11 cellular contexts compared by ENCODE assay signal in genomic region chr5:6704361-6704851, GRCh38. TPM values are rescaled to one million over a fixed set of nuclear protein-coding genes. Genes with fewer than 3 reads are reported as not detected.
DNase-seq lines count a peak whose midpoint lies in the region; ATAC-seq and TF ChIP-seq lines count a peak whose summit lies in the region.
"Had no signal": no experiment of that assay in that cellular context is flagged by ENCODE, and none has a peak within 500 bp of the region (broad histone marks: within the 10 kb centered on the region; RNA-seq: fewer than 3 reads in every experiment).

No MANE protein-coding gene starts in this region.

- peak overlapping the region; percentile 61 to 75 for H2BK12ac ChIP-seq in mesenchymal stem cell (ENCODE audit: low read length in 2 of 2)

- peak overlapping the region in 1 of 2 experiments; percentile 37 for H3K23ac ChIP-seq in mesenchymal stem cell (ENCODE audit: low read length in 2 of 2)

- DNase-seq in natural killer cell treated with Interleukin-12 subunit alpha and Interleukin-12 subunit beta and Interleukin-15 and Interleukin-18, amount 100 ng/mL, for 72 hours (ENCODE audit: low spot score): no peak
- DNase-seq in natural killer cell: no peak
- DNase-seq in dedifferentiated amniotic fluid mesenchymal stem cell (ENCODE audit: extremely low spot score): peak; percentile 70
- peak; percentile 93 for DNase-seq in mesenchymal stem cell
- peak; percentile 80 to 87 for DNase-seq in aorta
- DNase-seq in NCI-H187 treated with DMSO at 0.1 percent for 48 hours (lab: John Stamatoyannopoulos, UW): no peak
- no peak for DNase-seq in DMS 273 treated with DMSO at 0.1 percent for 48 hours (lab: John Stamatoyannopoulos, UW)
- DNase-seq: activated naive CD8-positive, alpha-beta T cell treated with anti-CD3 and anti-CD28 coated beads, Interleukin-2, amount 50 U/mL, for 24 hours; naive thymus-derived CD8-positive, alpha-beta T cell had no signal

- ATAC-seq in natural killer cell treated with Interleukin-12 subunit alpha and Interleukin-12 subunit beta and Interleukin-15 and Interleukin-18, amount 100 ng/mL, for 72 hours: no peak
- ATAC-seq in natural killer cell (no peak), aorta (ENCODE audit: low FRiP score) (peak; percentile 76), GM21390 (IDR thresholded peaks at IDR 0.05; ENCODE audit: unreplicated experiment) (no peak)
- ATAC-seq: naive thymus-derived CD8-positive, alpha-beta T cell had no signal

- intact Hi-C loops in natural killer cell (cut with micrococcal nuclease): no loop called here
- intact Hi-C loops in aorta (cut with DNase I): loop anchor here in 1 of 2 donors (10.0 kb wide), 1 partner anchor 1280 kb away; the partner anchor contains the start of gene ICE1

- H3K9me3 ChIP-seq in mesenchymal stem cell (ENCODE audit: control insufficient read depth, low read length) (no peaks in the 10 kb centered on the region), aorta (ENCODE audit: control insufficient read depth, low read length) (no peaks in the 10 kb centered on the region)
- H3K9me3 ChIP-seq: BLaER1 had no signal

- H3K4me1 Mint-ChIP-seq in natural killer cell treated with Interleukin-12 subunit alpha and Interleukin-12 subunit beta and Interleukin-15 and Interleukin-18, amount 100 ng/mL, for 72 hours (ENCODE audit: low read depth in 2 of 2): peaks cover 5 to 15% of the 10 kb centered on the region in 2 donors
- no peaks in the 10 kb centered on the region for H3K4me1 Mint-ChIP-seq in natural killer cell

- WGBS in mesenchymal stem cell: 16% methylated on average over 11 of the region's 11 CpGs
- 7 to 8% methylated on average over 11 of the region's 11 CpGs for WGBS in aorta, 2 donors

- peak overlapping the region; percentile 30 for H2BK15ac ChIP-seq in mesenchymal stem cell (ENCODE audit: low read depth, poor library complexity, severe bottlenecking)

- H4K91ac ChIP-seq in mesenchymal stem cell (ENCODE audit: low read length): peak overlapping the region; percentile 83

- peaks cover 14 to 21% of the 10 kb centered on the region in 2 donors for H3K27me3 Mint-ChIP-seq in natural killer cell treated with Interleukin-12 subunit alpha and Interleukin-12 subunit beta and Interleukin-15 and Interleukin-18, amount 100 ng/mL, for 72 hours
- peaks cover 21 to 25% of the 10 kb centered on the region in 2 donors for H3K27me3 Mint-ChIP-seq in natural killer cell (ENCODE audit: low read depth in 2 of 2)

- H4K8ac ChIP-seq in mesenchymal stem cell (ENCODE audit: low read length): peak overlapping the region; percentile 5

- peak overlapping the region; percentile 66 for H2BK120ac ChIP-seq in mesenchymal stem cell (ENCODE audit: low read depth, low read length)

- no peaks in the 10 kb centered on the region for H3K36me3 Mint-ChIP-seq in natural killer cell treated with Interleukin-12 subunit alpha and Interleukin-12 subunit beta and Interleukin-15 and Interleukin-18, amount 100 ng/mL, for 72 hours
- H3K36me3 Mint-ChIP-seq in natural killer cell: no peaks in the 10 kb centered on the region

- peak overlapping the region; percentile 70 to 76 for H3K4ac ChIP-seq in mesenchymal stem cell (ENCODE audit: low read depth in 1 of 2, low read length in 2 of 2)

- H2AK5ac ChIP-seq in mesenchymal stem cell (ENCODE audit: low read length, severe bottlenecking): peak overlapping the region; percentile 97

- peak overlapping the region; percentile 86 for H3K27ac ChIP-seq in mesenchymal stem cell (ENCODE audit: low read length, poor library complexity, severe bottlenecking)
- H3K27ac ChIP-seq in aorta (ENCODE audit: low read depth in 1 of 2, low read length in 2 of 2): peak overlapping the region; percentile 96
- H3K27ac ChIP-seq: BLaER1 had no signal

- peak overlapping the region; percentile 78 for H2BK5ac ChIP-seq in mesenchymal stem cell (ENCODE audit: low read depth, low read length, poor library complexity, severe bottlenecking)

- peak overlapping the region; percentile 25 for H3K4me2 ChIP-seq in mesenchymal stem cell (ENCODE audit: low read length, poor library complexity, severe bottlenecking)
- H3K4me2 ChIP-seq: BLaER1 had no signal

- H3K4me3 ChIP-seq in mesenchymal stem cell (ENCODE audit: insufficient read depth in 1 of 2, low read depth in 1 of 2, low read length in 2 of 2) (no peak overlapping the region), aorta (ENCODE audit: low read length in 2 of 2) (no peak overlapping the region)
- H3K4me3 ChIP-seq: BLaER1 had no signal

- H3K9me3 Mint-ChIP-seq in natural killer cell treated with Interleukin-12 subunit alpha and Interleukin-12 subunit beta and Interleukin-15 and Interleukin-18, amount 100 ng/mL, for 72 hours: no peaks in the 10 kb centered on the region
- H3K9me3 Mint-ChIP-seq in natural killer cell: no peaks in the 10 kb centered on the region
- H3K9me3 Mint-ChIP-seq: activated naive CD8-positive, alpha-beta T cell treated with anti-CD3 and anti-CD28 coated beads, Interleukin-2, amount 50 U/mL, for 24 hours; naive thymus-derived CD8-positive, alpha-beta T cell had no signal

- no peak for TF ChIP-seq CTCF in natural killer cell (IDR thresholded peaks at IDR 0.05)

- H3K18ac ChIP-seq in mesenchymal stem cell (ENCODE audit: low read depth in 1 of 2, low read length in 2 of 2): peak overlapping the region; percentile 77 to 84

- H2AFZ ChIP-seq in mesenchymal stem cell (ENCODE audit: low read depth, low read length): no peak overlapping the region

- H3K4me1 ChIP-seq in mesenchymal stem cell (ENCODE audit: control insufficient read depth, insufficient read depth, low read depth, low read length) (peaks cover 24% of the 10 kb centered on the region), aorta (ENCODE audit: control insufficient read depth in 1 of 2, insufficient read depth in 2 of 2, low read length in 2 of 2) (peaks cover 0 to 3% of the 10 kb centered on the region in 2 donors)

- H3K27me3 ChIP-seq in mesenchymal stem cell (ENCODE audit: control insufficient read depth in 1 of 2, insufficient read depth in 1 of 2, low read length in 2 of 2) (peaks cover 9 to 17% of the 10 kb centered on the region in 2 experiments), aorta (ENCODE audit: control insufficient read depth in 1 of 2, insufficient read depth in 2 of 2, low read length in 1 of 2) (no peaks in the 10 kb centered on the region)
- H3K27me3 ChIP-seq: BLaER1 had no signal

- H3K79me1 ChIP-seq in mesenchymal stem cell (replicated peaks; ENCODE audit: low read length, poor library complexity, severe bottlenecking): no peaks in the 10 kb centered on the region

- H3K9ac ChIP-seq in mesenchymal stem cell (ENCODE audit: low read length): peak overlapping the region; percentile 60
- H3K9ac ChIP-seq: BLaER1 had no signal

- peak overlapping the region; percentile 43 for H3K4me3 Mint-ChIP-seq in natural killer cell treated with Interleukin-12 subunit alpha and Interleukin-12 subunit beta and Interleukin-15 and Interleukin-18, amount 100 ng/mL, for 72 hours
- no peak overlapping the region for H3K4me3 Mint-ChIP-seq in natural killer cell
- H3K4me3 Mint-ChIP-seq: activated naive CD8-positive, alpha-beta T cell treated with anti-CD3 and anti-CD28 coated beads, Interleukin-2, amount 50 U/mL, for 24 hours; naive thymus-derived CD8-positive, alpha-beta T cell had no signal

- no peaks in the 10 kb centered on the region for H3K36me3 ChIP-seq in mesenchymal stem cell (ENCODE audit: control insufficient read depth in 1 of 2, insufficient read depth in 2 of 2, low read depth in 1 of 2, low read length in 2 of 2)
- no peaks in the 10 kb centered on the region for H3K36me3 ChIP-seq in aorta (ENCODE audit: control insufficient read depth in 1 of 2, insufficient read depth in 2 of 2, low read length in 1 of 2)
- H3K36me3 ChIP-seq: BLaER1 had no signal

- H3K27ac Mint-ChIP-seq in natural killer cell treated with Interleukin-12 subunit alpha and Interleukin-12 subunit beta and Interleukin-15 and Interleukin-18, amount 100 ng/mL, for 72 hours: peak overlapping the region; percentile 20 to 45
- no peak overlapping the region for H3K27ac Mint-ChIP-seq in natural killer cell
- H3K27ac Mint-ChIP-seq: activated naive CD8-positive, alpha-beta T cell treated with anti-CD3 and anti-CD28 coated beads, Interleukin-2, amount 50 U/mL, for 24 hours had no signal

- H3K14ac ChIP-seq in mesenchymal stem cell (ENCODE audit: low read length in 2 of 2): peak overlapping the region in 1 of 2 experiments; percentile 5

RNA-seq across cellular contexts. Expression of gene TENT4A, which starts 8.8 kb away (rescaled TPM):
- total RNA-seq in natural killer cell treated with Interleukin-12 subunit alpha and Interleukin-12 subunit beta and Interleukin-15 and Interleukin-18, amount 100 ng/mL, for 72 hours: 10 to 100 TPM; 37.8 to 69.9 TPM
- total RNA-seq in natural killer cell: 10 to 100 TPM; 36.0 to 65.6 (median 44.9) TPM
- 18.7 TPM for polyA plus RNA-seq in mesenchymal stem cell (2013, experiment 1 of 2)
- 19.1 TPM for polyA plus RNA-seq in mesenchymal stem cell (2013, experiment 2 of 2)
- 10 to 100 TPM; 33.4 to 37.0 TPM for total RNA-seq in aorta
- 10 to 100 TPM in 1 of 2 donors, 1 to 10 TPM in 1; 4.1 to 12.6 TPM for polyA plus RNA-seq in aorta

Comparison
In these comparisons a context has a peak if more than half of its experiments do, and no peak if none do; other contexts are left out.
1. H3K27ac Mint-ChIP-seq: peak in natural killer cell treated with Interleukin-12 subunit alpha and Interleukin-12 subunit beta and Interleukin-15 and Interleukin-18, amount 100 ng/mL, for 72 hours (2 of 2); none in natural killer cell (0 of 2).
2. DNase-seq: peak in dedifferentiated amniotic fluid mesenchymal stem cell (single experiment), mesenchymal stem cell (single experiment) and aorta (2 of 2); none in natural killer cell treated with Interleukin-12 subunit alpha and Interleukin-12 subunit beta and Interleukin-15 and Interleukin-18, amount 100 ng/mL, for 72 hours (single experiment), natural killer cell (single experiment), NCI-H187 treated with DMSO at 0.1 percent for 48 hours (single experiment) and DMS 273 treated with DMSO at 0.1 percent for 48 hours (single experiment).